In the genomic region with DNA sequence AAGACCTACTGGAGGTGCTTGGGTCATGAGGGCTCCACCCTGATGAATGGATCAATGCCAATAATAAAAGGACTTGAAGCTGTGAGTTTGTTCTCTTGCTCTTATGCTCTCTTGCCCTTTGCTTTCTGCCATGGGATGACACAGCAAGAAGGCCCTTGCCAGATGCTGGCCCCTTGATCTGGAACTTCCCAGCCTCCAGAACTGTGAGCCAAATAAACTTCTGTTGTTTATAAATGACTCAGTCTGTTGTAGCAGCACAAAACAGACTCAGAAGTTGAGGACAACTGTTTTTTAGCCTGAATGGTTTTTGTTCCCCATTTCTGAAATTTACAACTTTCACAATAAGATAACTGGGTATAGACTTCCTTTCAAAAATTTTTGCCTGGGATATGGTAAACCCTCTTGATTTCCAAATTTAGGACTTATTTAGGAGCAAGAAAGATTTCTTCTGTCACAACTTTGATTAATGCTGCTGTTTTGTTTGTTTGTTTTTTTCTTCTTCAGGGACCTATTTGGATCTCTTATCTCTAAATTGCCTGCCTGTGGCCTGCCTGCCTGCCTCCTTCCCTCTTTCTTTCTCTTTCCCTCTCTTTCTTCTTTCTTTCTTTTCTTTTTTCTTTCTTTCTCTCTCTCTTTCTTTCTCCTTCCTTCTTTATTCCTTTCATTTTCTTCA, we compare ENCODE assay signal across 8 cellular contexts. TPM values are rescaled to one million over a fixed set of nuclear protein-coding genes. Genes with fewer than 3 reads are reported as not detected.
A peak's percentile ranks its signal among the peaks of the same experiment; 100 is the strongest.
DNase-seq lines count a peak whose midpoint lies in the region; ATAC-seq and TF ChIP-seq lines count a peak whose summit lies in the region.

No MANE protein-coding gene starts in this region.

- TF ChIP-seq CTCF in adrenal gland (IDR thresholded peaks at IDR 0.05) (no peak), thyroid gland (IDR thresholded peaks at IDR 0.05) (no peak)

- H3K4me2 ChIP-seq in Karpas-422 (ENCODE audit: low read depth, low read length, poor library complexity, severe bottlenecking) = no peak overlapping the region

- no peaks in the 10 kb centered on the region for H3K79me2 ChIP-seq in Karpas-422 (ENCODE audit: low read length)

- no peaks in the 10 kb centered on the region for H3K9me2 ChIP-seq in Karpas-422 (replicated peaks; ENCODE audit: insufficient read depth, low read length)

- H3K4me1 ChIP-seq in adrenal gland (replicated peaks in 1 of 2) = peaks cover 0 to 8% of the 10 kb centered on the region in 2 donors
- H3K4me1 ChIP-seq in Karpas-422 (ENCODE audit: low read length) = no peaks in the 10 kb centered on the region
- H3K4me1 ChIP-seq in thyroid gland = no peaks in the 10 kb centered on the region

- peak; percentile 89 for ATAC-seq in GM19395 (IDR thresholded peaks at IDR 0.05; ENCODE audit: unreplicated experiment)
- ATAC-seq in HG03095 (IDR thresholded peaks at IDR 0.05; ENCODE audit: unreplicated experiment) = peak; percentile 76

- TF ChIP-seq POLR2A in adrenal gland (IDR thresholded peaks at IDR 0.05) (no peak), thyroid gland (IDR thresholded peaks at IDR 0.05) (no peak)

- no peaks in the 10 kb centered on the region for H3K36me3 ChIP-seq in adrenal gland (replicated peaks in 1 of 2)
- H3K36me3 ChIP-seq in Karpas-422 (ENCODE audit: insufficient read depth, low read length) = no peaks in the 10 kb centered on the region
- no peaks in the 10 kb centered on the region for H3K36me3 ChIP-seq in thyroid gland

- H3K27me3 ChIP-seq in adrenal gland (no peaks in the 10 kb centered on the region), Karpas-422 (ENCODE audit: low read length) (no peaks in the 10 kb centered on the region), thyroid gland (no peaks in the 10 kb centered on the region)

- intact Hi-C loops in adrenal gland (cut with DNase I) = no loop called here
- intact Hi-C loops in thyroid gland (cut with DNase I) = no loop called here

- H4K20me1 ChIP-seq in Karpas-422 (ENCODE audit: insufficient read depth, low read depth, low read length) = no peaks in the 10 kb centered on the region

- DNase-seq in adrenal gland (peak in 5 of 7 donors; percentile 28 to 73 (median 52)), HuH-7.5 (ENCODE audit: low spot score) (no peak), Karpas-422 (no peak), thyroid gland (no peak)
- no peak for DNase-seq in activated naive CD4-positive, alpha-beta T cell treated with Interleukin-2 at 50 U/mL for 16 hours

- H3K9me3 ChIP-seq in adrenal gland (replicated peaks in 1 of 3) = no peaks in the 10 kb centered on the region
- H3K9me3 ChIP-seq in Karpas-422 (ENCODE audit: low read length) = no peaks in the 10 kb centered on the region
- H3K9me3 ChIP-seq in thyroid gland = no peaks in the 10 kb centered on the region

- H2AFZ ChIP-seq in Karpas-422 (ENCODE audit: low read length) = no peak overlapping the region

- no peak overlapping the region for H3K9ac ChIP-seq in Karpas-422 (ENCODE audit: low read length)

- H3K27ac ChIP-seq in adrenal gland (peak overlapping the region in 2 of 5 donors; percentile 51 to 62), skin epidermis (peak overlapping the region in 14 of 21 experiments; percentile 4 to 70 (median 58)), Karpas-422 (ENCODE audit: low read length) (no peak overlapping the region), thyroid gland (no peak overlapping the region)

- H3K4me3 ChIP-seq in adrenal gland = no peak overlapping the region
- H3K4me3 ChIP-seq in skin epidermis = no peak overlapping the region
- no peak overlapping the region for H3K4me3 ChIP-seq in Karpas-422 (ENCODE audit: low read length)
- no peak overlapping the region for H3K4me3 ChIP-seq in thyroid gland (replicated peaks in 1 of 3)

RNA-seq across cellular contexts. Expression of gene ENTPD1, which starts 12.1 kb away (rescaled TPM):
- total RNA-seq in adrenal gland (10 to 100 TPM; 13.7 to 26.4 (median 20.3) TPM), thyroid gland (10 to 100 TPM in 3 of 4 donors, 1 to 10 TPM in 1; 7.2 to 19.3 (median 13.4) TPM)
- 10 to 100 TPM in 1 of 3 donors, 1 to 10 TPM in 2; 4.5 to 12.6 (median 8.0) TPM for polyA plus RNA-seq in adrenal gland
- 0.11 and 0.32 TPM in 2 replicates for total RNA-seq in Karpas-422 (2014; rRNA removed; shearing (Covaris generic); ENCODE audit: low replicate concordance)

Comparison
In these comparisons a context has a peak if more than half of its experiments do, and no peak if none do; other contexts are left out.
1. DNase-seq: peak in adrenal gland (5 of 7); none in HuH-7.5 (single experiment), activated naive CD4-positive, alpha-beta T cell treated with Interleukin-2 at 50 U/mL for 16 hours (single experiment), Karpas-422 (single experiment) and thyroid gland (0 of 2).
2. H3K27ac ChIP-seq: peak in skin epidermis (14 of 21); none in Karpas-422 (single experiment) and thyroid gland (0 of 3).